In the genomic region with DNA sequence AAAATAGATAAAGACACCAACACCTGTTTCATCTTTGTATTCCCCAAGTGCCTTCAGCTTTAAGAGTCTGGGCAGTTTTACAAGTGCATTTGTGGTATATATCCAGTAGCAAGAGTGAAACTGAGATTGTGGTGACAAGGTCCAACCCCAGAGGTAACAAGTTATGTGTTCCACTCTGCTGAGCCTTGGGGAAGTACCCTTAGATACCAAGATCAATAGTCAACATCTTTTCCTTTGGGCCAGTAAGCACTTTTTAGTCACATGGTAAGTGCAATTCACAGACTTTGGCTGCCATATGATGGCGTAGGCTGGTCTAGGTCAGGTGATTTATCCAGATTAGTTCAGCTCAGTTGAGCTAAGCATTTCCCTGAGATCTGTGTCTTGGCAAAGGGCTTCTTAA, we compare ENCODE assay signal across 7 cellular contexts. TPM values are rescaled to one million over a fixed set of nuclear protein-coding genes. Genes with fewer than 3 reads are reported as not detected.
DNase-seq lines count a peak whose midpoint lies in the region; ATAC-seq and TF ChIP-seq lines count a peak whose summit lies in the region.
"Not testable (repeated sequence)": the region's sequence is repeated elsewhere in the genome, so short reads cannot be mapped to it uniquely, and the experiment has no call there.

No MANE protein-coding gene starts in this region.

- H3K36me3 ChIP-seq in gastroesophageal sphincter: not testable (repeated sequence)

- H3K27ac Mint-ChIP-seq in IgD-negative memory B cell: peak overlapping the region; percentile 55 to 95 (median 76)
- not testable (repeated sequence) for H3K27ac Mint-ChIP-seq in activated CD8-positive, alpha-beta memory T cell treated with anti-CD3 and anti-CD28 coated beads, Interleukin-2, amount 10 ng/mL, durations not matched to agents 7 days and 5 days; natural killer cell treated with Interleukin-12 subunit alpha and Interleukin-12 subunit beta and Interleukin-15 and Interleukin-18, amount 100 ng/mL, for 72 hours

- CTCF ChIA-PET in activated CD8-positive, alpha-beta memory T cell treated with anti-CD3 and anti-CD28 coated beads, Interleukin-2, amount 10 ng/mL, durations not matched to agents 7 days and 5 days (lab: Charles Lee): interaction anchor here (0.7 to 1.5 kb wide), 6 partner anchors 14 to 396 kb away, joined by 3 to 4 read pairs (median 3); no protein-coding TSS in a partner anchor

- not testable (repeated sequence) for H3K4me1 ChIP-seq in gastroesophageal sphincter

- not testable (repeated sequence) for H3K27me3 Mint-ChIP-seq in IgD-negative memory B cell
- peaks cover 42% of the 10 kb centered on the region for H3K27me3 Mint-ChIP-seq in activated CD8-positive, alpha-beta memory T cell treated with anti-CD3 and anti-CD28 coated beads, Interleukin-2, amount 10 ng/mL, durations not matched to agents 7 days and 5 days
- peaks cover 16 to 17% of the 10 kb centered on the region in 2 donors for H3K27me3 Mint-ChIP-seq in natural killer cell treated with Interleukin-12 subunit alpha and Interleukin-12 subunit beta and Interleukin-15 and Interleukin-18, amount 100 ng/mL, for 72 hours

- DNase-seq in activated CD8-positive, alpha-beta memory T cell treated with anti-CD3 and anti-CD28 coated beads, Interleukin-2, amount 10 ng/mL, durations not matched to agents 7 days and 5 days: peak; percentile 83
- not testable (repeated sequence) for DNase-seq in natural killer cell treated with Interleukin-12 subunit alpha and Interleukin-12 subunit beta and Interleukin-15 and Interleukin-18, amount 100 ng/mL, for 72 hours (ENCODE audit: low spot score)

- H3K27me3 ChIP-seq in gastroesophageal sphincter: not testable (repeated sequence)

- H3K4me1 Mint-ChIP-seq in IgD-negative memory B cell: peaks cover 25 to 35% (median 25%) of the 10 kb centered on the region in 3 donors
- H3K4me1 Mint-ChIP-seq in activated CD8-positive, alpha-beta memory T cell treated with anti-CD3 and anti-CD28 coated beads, Interleukin-2, amount 10 ng/mL, durations not matched to agents 7 days and 5 days: peaks cover 24% of the 10 kb centered on the region
- not testable (repeated sequence) for H3K4me1 Mint-ChIP-seq in natural killer cell treated with Interleukin-12 subunit alpha and Interleukin-12 subunit beta and Interleukin-15 and Interleukin-18, amount 100 ng/mL, for 72 hours (ENCODE audit: low read depth in 2 of 2)

- TF ChIP-seq EP300 in gastroesophageal sphincter (IDR thresholded peaks at IDR 0.05): not testable (repeated sequence)

- TF ChIP-seq POLR2A in gastroesophageal sphincter (IDR thresholded peaks at IDR 0.05): not testable (repeated sequence)

- H3K9me3 Mint-ChIP-seq in IgD-negative memory B cell; activated CD8-positive, alpha-beta memory T cell treated with anti-CD3 and anti-CD28 coated beads, Interleukin-2, amount 10 ng/mL, durations not matched to agents 7 days and 5 days (ENCODE audit: low read depth); natural killer cell treated with Interleukin-12 subunit alpha and Interleukin-12 subunit beta and Interleukin-15 and Interleukin-18, amount 100 ng/mL, for 72 hours: not testable (repeated sequence)

- WGBS in gastroesophageal sphincter (ENCODE audit: low coverage in 1 of 2), 2 donors: 100% methylated on average over 1 of the region's 1 CpG; no CpG with 5 or more reads in 1 of the 2 donors

- H3K27ac ChIP-seq in gastroesophageal sphincter: not testable (repeated sequence)

- H3K4me3 ChIP-seq in gastroesophageal sphincter: not testable (repeated sequence)

- not testable (repeated sequence) for H3K9me3 ChIP-seq in gastroesophageal sphincter

- peak overlapping the region; percentile 2 to 88 (median 51) for H3K4me3 Mint-ChIP-seq in IgD-negative memory B cell
- H3K4me3 Mint-ChIP-seq in activated CD8-positive, alpha-beta memory T cell treated with anti-CD3 and anti-CD28 coated beads, Interleukin-2, amount 10 ng/mL, durations not matched to agents 7 days and 5 days; natural killer cell treated with Interleukin-12 subunit alpha and Interleukin-12 subunit beta and Interleukin-15 and Interleukin-18, amount 100 ng/mL, for 72 hours: not testable (repeated sequence)

- not testable (repeated sequence) for TF ChIP-seq CTCF in gastroesophageal sphincter (IDR thresholded peaks at IDR 0.05)

- ATAC-seq in GM18861 (IDR thresholded peaks at IDR 0.05; ENCODE audit: unreplicated experiment) (peak; percentile 86), GM21515 (IDR thresholded peaks at IDR 0.05; ENCODE audit: unreplicated experiment) (peak; percentile 91), HG03039 (IDR thresholded peaks at IDR 0.05; ENCODE audit: unreplicated experiment) (peak; percentile 84), gastroesophageal sphincter (peak; percentile 41)
- peak; percentile 92 for ATAC-seq in activated CD8-positive, alpha-beta memory T cell treated with anti-CD3 and anti-CD28 coated beads, Interleukin-2, amount 10 ng/mL, durations not matched to agents 7 days and 5 days
- ATAC-seq in natural killer cell treated with Interleukin-12 subunit alpha and Interleukin-12 subunit beta and Interleukin-15 and Interleukin-18, amount 100 ng/mL, for 72 hours: peak; percentile 94 to 97

- not testable (repeated sequence) for H3K36me3 Mint-ChIP-seq in IgD-negative memory B cell; activated CD8-positive, alpha-beta memory T cell treated with anti-CD3 and anti-CD28 coated beads, Interleukin-2, amount 10 ng/mL, durations not matched to agents 7 days and 5 days; natural killer cell treated with Interleukin-12 subunit alpha and Interleukin-12 subunit beta and Interleukin-15 and Interleukin-18, amount 100 ng/mL, for 72 hours

RNA-seq across cellular contexts. Expression of a gene that starts 19.8 kb away (rescaled TPM):
- polyA plus RNA-seq in IgD-negative memory B cell: 25.1 TPM
- total RNA-seq in activated CD8-positive, alpha-beta memory T cell treated with anti-CD3 and anti-CD28 coated beads, Interleukin-2, amount 10 ng/mL, durations not matched to agents 7 days and 5 days: 1 to 10 TPM in 1 of 2 experiments, under 1 TPM in 1; 0.63 to 1.2 TPM
- total RNA-seq in gastroesophageal sphincter: 100 to 1,000 TPM in 2 of 4 donors, 10 to 100 TPM in 2; 38.1 to 132 (median 91.6) TPM
- not detected for total RNA-seq in natural killer cell treated with Interleukin-12 subunit alpha and Interleukin-12 subunit beta and Interleukin-15 and Interleukin-18, amount 100 ng/mL, for 72 hours

RNA-seq across cellular contexts. Expression of a gene that starts 25.9 kb away (rescaled TPM):
- 20.2 TPM for polyA plus RNA-seq in IgD-negative memory B cell
- 10 to 100 TPM; 18.5 to 19.7 TPM for total RNA-seq in activated CD8-positive, alpha-beta memory T cell treated with anti-CD3 and anti-CD28 coated beads, Interleukin-2, amount 10 ng/mL, durations not matched to agents 7 days and 5 days
- 10 to 100 TPM; 27.6 to 41.7 (median 36.7) TPM for total RNA-seq in gastroesophageal sphincter
- 10 to 100 TPM; 21.0 to 24.2 TPM for total RNA-seq in natural killer cell treated with Interleukin-12 subunit alpha and Interleukin-12 subunit beta and Interleukin-15 and Interleukin-18, amount 100 ng/mL, for 72 hours

Comparison
In these comparisons a context has a peak if more than half of its experiments do, and no peak if none do; other contexts are left out.
1. ATAC-seq: peak in every context shown above with its lines; median percentile 96 in natural killer cell treated with Interleukin-12 subunit alpha and Interleukin-12 subunit beta and Interleukin-15 and Interleukin-18, amount 100 ng/mL, for 72 hours; 92 in activated CD8-positive, alpha-beta memory T cell treated with anti-CD3 and anti-CD28 coated beads, Interleukin-2, amount 10 ng/mL, durations not matched to agents 7 days and 5 days; 91 in GM21515; 86 in GM18861; 84 in HG03039; 41 in gastroesophageal sphincter.
2. RNA of a gene that starts 19.8 kb away (total RNA-seq): 38.1 to 132 TPM in gastroesophageal sphincter; 0.63 to 1.2 TPM in activated CD8-positive, alpha-beta memory T cell treated with anti-CD3 and anti-CD28 coated beads, Interleukin-2, amount 10 ng/mL, durations not matched to agents 7 days and 5 days and not detected in natural killer cell treated with Interleukin-12 subunit alpha and Interleukin-12 subunit beta and Interleukin-15 and Interleukin-18, amount 100 ng/mL, for 72 hours; every median in the first group is over 10 times any median in the second.